ENCODE assay signal across 1 cellular context in the genomic region with DNA sequence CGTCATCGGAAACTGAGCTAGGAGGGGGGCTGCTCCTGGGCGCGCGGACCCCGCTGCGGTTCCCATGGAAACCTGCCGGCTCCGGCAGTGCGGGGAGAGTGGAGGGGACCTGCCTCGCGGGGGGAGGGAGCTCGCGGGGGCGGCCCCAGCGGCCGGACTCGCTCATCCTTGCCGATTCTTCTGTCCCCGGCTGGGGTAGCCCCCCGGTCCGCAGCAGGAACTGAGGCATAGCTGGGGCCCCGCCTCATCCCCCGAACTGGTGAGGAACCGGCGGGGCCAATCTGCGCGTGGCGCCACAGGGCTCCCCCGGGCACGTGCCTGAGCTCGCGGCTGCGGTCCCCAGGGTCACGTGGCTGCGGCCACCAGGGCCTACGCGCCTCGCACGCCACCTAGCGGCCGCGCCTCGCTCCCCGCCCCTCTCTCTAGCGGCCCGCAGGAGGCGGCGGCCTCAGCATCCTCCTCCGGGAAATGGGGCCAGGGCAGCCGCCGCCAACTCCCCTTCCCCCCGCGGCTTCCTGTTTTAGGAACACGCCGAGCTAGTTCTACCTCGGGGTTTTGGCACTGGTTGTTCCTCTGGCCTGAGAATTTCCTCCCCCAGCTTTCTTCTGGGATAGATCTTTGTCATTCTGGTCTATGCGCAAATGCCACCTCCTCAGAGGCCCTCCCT.
A peak's percentile ranks its signal among the peaks of the same experiment; 100 is the strongest.
TF ChIP-seq lines count a peak whose summit lies in the region.

No MANE protein-coding gene starts in this region.

TF ChIP-seq in HepG2, 621 proteins besides CTCF, POLR2A, EP300 and RAD21 (continued from another document and continues in another):
- TF ChIP-seq, protein P1, sequence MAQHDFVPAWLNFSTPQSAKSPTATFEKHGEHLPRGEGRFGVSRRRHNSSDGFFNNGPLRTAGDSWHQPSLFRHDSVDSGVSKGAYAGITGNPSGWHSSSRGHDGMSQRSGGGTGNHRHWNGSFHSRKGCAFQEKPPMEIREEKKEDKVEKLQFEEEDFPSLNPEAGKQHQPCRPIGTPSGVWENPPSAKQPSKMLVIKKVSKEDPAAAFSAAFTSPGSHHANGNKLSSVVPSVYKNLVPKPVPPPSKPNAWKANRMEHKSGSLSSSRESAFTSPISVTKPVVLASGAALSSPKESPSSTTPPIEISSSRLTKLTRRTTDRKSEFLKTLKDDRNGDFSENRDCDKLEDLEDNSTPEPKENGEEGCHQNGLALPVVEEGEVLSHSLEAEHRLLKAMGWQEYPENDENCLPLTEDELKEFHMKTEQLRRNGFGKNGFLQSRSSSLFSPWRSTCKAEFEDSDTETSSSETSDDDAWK (CRISPR knock-in tag; IDR thresholded peaks at IDR 0.05), result no peak
- TF ChIP-seq ATF1 (CRISPR knock-in tag; IDR thresholded peaks at IDR 0.05) (no peak), ZBTB1 (CRISPR knock-in tag; IDR thresholded peaks at IDR 0.05; ENCODE audit: borderline replicate concordance) (no peak), CREM (IDR thresholded peaks at IDR 0.05) (no peak), CREM (CRISPR knock-in tag; IDR thresholded peaks at IDR 0.05) (no peak), FOXC1 (CRISPR knock-in tag; IDR thresholded peaks at IDR 0.05; ENCODE audit: borderline replicate concordance) (peak; percentile 71; the same call in 1 of the 2 replicates), SNAPC2 (CRISPR knock-in tag; IDR thresholded peaks at IDR 0.05) (0 out of 2 replicates have a peak, but pooled peaks have one; percentile 83), ZNF30 (CRISPR knock-in tag; IDR thresholded peaks at IDR 0.05) (no peak), ZNF550 (CRISPR knock-in tag; IDR thresholded peaks at IDR 0.05; ENCODE audit: borderline replicate concordance) (0 out of 2 replicates have a peak, but pooled peaks have one; percentile 19), ZNF562 (CRISPR knock-in tag; IDR thresholded peaks at IDR 0.05; ENCODE audit: borderline replicate concordance) (no peak), RBFOX2 (IDR thresholded peaks at IDR 0.05; ENCODE audit: low read depth, low read length) (peak; percentile 55), AGO2 (optimal IDR thresholded peaks at IDR 0.05; ENCODE audit: low read depth, low read length) (peak; percentile 93), JUND (CRISPR knock-in tag; IDR thresholded peaks at IDR 0.05) (no peak), SYNCRIP (IDR thresholded peaks at IDR 0.05; ENCODE audit: insufficient read depth, low read depth, low read length) (no peak), GATAD2A (CRISPR knock-in tag; IDR thresholded peaks at IDR 0.05) (peak; percentile 31; the same call in 1 of the 2 replicates), ZNF230 (CRISPR knock-in tag; IDR thresholded peaks at IDR 0.05) (no peak), NCOA1 (CRISPR knock-in tag; IDR thresholded peaks at IDR 0.05) (no peak), SETDB1 (CRISPR knock-in tag; IDR thresholded peaks at IDR 0.05; ENCODE audit: borderline replicate concordance) (no peak), CAMTA2 (CRISPR knock-in tag; IDR thresholded peaks at IDR 0.05; ENCODE audit: borderline replicate concordance) (peak; percentile 73; the same call in 1 of the 2 replicates), U2AF1 (optimal IDR thresholded peaks at IDR 0.05; ENCODE audit: low read depth, low read length) (no peak), ZKSCAN1 (IDR thresholded peaks at IDR 0.05; ENCODE audit: low read length) (no peak), KLF15 (CRISPR knock-in tag; IDR thresholded peaks at IDR 0.05; ENCODE audit: borderline replicate concordance) (peak; percentile 73; the same call in 1 of the 2 replicates), MAZ (IDR thresholded peaks at IDR 0.05; ENCODE audit: borderline replicate concordance, low read depth, low read length) (0 out of 2 replicates have a peak, but pooled peaks have one; percentile 26), MAZ (CRISPR knock-in tag; IDR thresholded peaks at IDR 0.05; ENCODE audit: low read depth) (peak; percentile 90; the same call in 1 of the 2 replicates), REL (CRISPR knock-in tag; conservative IDR thresholded peaks at IDR 0.05) (no peak), POLR2AphosphoS2 (IDR thresholded peaks at IDR 0.05; ENCODE audit: low read depth, low read length) (no peak), ZFP36L1 (CRISPR knock-in tag; IDR thresholded peaks at IDR 0.05) (0 out of 2 replicates have a peak, but pooled peaks have one; percentile 26), ZZZ3 (CRISPR knock-in tag; IDR thresholded peaks at IDR 0.05; ENCODE audit: borderline replicate concordance) (no peak), ZNF235 (CRISPR knock-in tag; IDR thresholded peaks at IDR 0.05; ENCODE audit: borderline replicate concordance) (peak; percentile 70; the same call in 1 of the 2 replicates), TCF7L2 (IDR thresholded peaks at IDR 0.05; ENCODE audit: low read depth, low read length) (no peak), NFYC (CRISPR knock-in tag; IDR thresholded peaks at IDR 0.05) (peak; percentile 32; the same call in 1 of the 2 replicates), GATAD1 (CRISPR knock-in tag; IDR thresholded peaks at IDR 0.05) (peak; percentile 50; the same call in 1 of the 2 replicates), HNF4A (CRISPR knock-in tag; IDR thresholded peaks at IDR 0.05) (no peak), ZNF512 (CRISPR knock-in tag; IDR thresholded peaks at IDR 0.05) (no peak), ISX (CRISPR knock-in tag; conservative IDR thresholded peaks at IDR 0.05) (0 out of 2 replicates have a peak, but pooled peaks have one; percentile 42), KLF16 (CRISPR knock-in tag; IDR thresholded peaks at IDR 0.05) (peak; percentile 74 to 87; a peak in 2 of 4 replicates), ZNF501 (CRISPR knock-in tag; IDR thresholded peaks at IDR 0.05) (peak; percentile 61; the same call in 1 of the 2 replicates), ZNF24 (IDR thresholded peaks at IDR 0.05) (no peak)
- TF ChIP-seq, protein P2, sequence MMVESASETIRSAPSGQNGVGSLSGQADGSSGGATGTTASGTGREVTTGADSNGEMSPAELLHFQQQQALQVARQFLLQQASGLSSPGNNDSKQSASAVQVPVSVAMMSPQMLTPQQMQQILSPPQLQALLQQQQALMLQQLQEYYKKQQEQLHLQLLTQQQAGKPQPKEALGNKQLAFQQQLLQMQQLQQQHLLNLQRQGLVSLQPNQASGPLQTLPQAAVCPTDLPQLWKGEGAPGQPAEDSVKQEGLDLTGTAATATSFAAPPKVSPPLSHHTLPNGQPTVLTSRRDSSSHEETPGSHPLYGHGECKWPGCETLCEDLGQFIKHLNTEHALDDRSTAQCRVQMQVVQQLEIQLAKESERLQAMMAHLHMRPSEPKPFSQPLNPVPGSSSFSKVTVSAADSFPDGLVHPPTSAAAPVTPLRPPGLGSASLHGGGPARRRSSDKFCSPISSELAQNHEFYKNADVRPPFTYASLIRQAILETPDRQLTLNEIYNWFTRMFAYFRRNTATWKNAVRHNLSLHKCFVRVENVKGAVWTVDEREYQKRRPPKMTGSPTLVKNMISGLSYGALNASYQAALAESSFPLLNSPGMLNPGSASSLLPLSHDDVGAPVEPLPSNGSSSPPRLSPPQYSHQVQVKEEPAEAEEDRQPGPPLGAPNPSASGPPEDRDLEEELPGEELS (CRISPR knock-in tag; IDR thresholded peaks at IDR 0.05), result peak; percentile 61; the same call in 1 of the 2 replicates
- TF ChIP-seq, protein P3, sequence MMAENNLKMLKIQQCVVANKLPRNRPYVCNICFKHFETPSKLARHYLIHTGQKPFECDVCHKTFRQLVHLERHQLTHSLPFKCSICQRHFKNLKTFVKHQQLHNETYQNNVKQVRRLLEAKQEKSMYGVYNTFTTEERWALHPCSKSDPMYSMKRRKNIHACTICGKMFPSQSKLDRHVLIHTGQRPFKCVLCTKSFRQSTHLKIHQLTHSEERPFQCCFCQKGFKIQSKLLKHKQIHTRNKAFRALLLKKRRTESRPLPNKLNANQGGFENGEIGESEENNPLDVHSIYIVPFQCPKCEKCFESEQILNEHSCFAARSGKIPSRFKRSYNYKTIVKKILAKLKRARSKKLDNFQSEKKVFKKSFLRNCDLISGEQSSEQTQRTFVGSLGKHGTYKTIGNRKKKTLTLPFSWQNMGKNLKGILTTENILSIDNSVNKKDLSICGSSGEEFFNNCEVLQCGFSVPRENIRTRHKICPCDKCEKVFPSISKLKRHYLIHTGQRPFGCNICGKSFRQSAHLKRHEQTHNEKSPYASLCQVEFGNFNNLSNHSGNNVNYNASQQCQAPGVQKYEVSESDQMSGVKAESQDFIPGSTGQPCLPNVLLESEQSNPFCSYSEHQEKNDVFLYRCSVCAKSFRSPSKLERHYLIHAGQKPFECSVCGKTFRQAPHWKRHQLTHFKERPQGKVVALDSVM (CRISPR knock-in tag; IDR thresholded peaks at IDR 0.05), result peak; percentile 61
- TF ChIP-seq, protein P4, sequence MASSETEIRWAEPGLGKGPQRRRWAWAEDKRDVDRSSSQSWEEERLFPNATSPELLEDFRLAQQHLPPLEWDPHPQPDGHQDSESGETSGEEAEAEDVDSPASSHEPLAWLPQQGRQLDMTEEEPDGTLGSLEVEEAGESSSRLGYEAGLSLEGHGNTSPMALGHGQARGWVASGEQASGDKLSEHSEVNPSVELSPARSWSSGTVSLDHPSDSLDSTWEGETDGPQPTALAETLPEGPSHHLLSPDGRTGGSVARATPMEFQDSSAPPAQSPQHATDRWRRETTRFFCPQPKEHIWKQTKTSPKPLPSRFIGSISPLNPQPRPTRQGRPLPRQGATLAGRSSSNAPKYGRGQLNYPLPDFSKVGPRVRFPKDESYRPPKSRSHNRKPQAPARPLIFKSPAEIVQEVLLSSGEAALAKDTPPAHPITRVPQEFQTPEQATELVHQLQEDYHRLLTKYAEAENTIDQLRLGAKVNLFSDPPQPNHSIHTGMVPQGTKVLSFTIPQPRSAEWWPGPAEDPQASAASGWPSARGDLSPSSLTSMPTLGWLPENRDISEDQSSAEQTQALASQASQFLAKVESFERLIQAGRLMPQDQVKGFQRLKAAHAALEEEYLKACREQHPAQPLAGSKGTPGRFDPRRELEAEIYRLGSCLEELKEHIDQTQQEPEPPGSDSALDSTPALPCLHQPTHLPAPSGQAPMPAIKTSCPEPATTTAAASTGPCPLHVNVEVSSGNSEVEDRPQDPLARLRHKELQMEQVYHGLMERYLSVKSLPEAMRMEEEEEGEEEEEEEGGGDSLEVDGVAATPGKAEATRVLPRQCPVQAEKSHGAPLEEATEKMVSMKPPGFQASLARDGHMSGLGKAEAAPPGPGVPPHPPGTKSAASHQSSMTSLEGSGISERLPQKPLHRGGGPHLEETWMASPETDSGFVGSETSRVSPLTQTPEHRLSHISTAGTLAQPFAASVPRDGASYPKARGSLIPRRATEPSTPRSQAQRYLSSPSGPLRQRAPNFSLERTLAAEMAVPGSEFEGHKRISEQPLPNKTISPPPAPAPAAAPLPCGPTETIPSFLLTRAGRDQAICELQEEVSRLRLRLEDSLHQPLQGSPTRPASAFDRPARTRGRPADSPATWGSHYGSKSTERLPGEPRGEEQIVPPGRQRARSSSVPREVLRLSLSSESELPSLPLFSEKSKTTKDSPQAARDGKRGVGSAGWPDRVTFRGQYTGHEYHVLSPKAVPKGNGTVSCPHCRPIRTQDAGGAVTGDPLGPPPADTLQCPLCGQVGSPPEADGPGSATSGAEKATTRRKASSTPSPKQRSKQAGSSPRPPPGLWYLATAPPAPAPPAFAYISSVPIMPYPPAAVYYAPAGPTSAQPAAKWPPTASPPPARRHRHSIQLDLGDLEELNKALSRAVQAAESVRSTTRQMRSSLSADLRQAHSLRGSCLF (CRISPR knock-in tag; IDR thresholded peaks at IDR 0.05; ENCODE audit: borderline replicate concordance), result peak; percentile 59; the same call in 1 of the 2 replicates
- TF ChIP-seq, protein P5, sequence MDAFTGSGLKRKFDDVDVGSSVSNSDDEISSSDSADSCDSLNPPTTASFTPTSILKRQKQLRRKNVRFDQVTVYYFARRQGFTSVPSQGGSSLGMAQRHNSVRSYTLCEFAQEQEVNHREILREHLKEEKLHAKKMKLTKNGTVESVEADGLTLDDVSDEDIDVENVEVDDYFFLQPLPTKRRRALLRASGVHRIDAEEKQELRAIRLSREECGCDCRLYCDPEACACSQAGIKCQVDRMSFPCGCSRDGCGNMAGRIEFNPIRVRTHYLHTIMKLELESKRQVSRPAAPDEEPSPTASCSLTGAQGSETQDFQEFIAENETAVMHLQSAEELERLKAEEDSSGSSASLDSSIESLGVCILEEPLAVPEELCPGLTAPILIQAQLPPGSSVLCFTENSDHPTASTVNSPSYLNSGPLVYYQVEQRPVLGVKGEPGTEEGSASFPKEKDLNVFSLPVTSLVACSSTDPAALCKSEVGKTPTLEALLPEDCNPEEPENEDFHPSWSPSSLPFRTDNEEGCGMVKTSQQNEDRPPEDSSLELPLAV (CRISPR knock-in tag; conservative IDR thresholded peaks at IDR 0.05; ENCODE audit: low read depth), result no peak
- TF ChIP-seq, protein P6, sequence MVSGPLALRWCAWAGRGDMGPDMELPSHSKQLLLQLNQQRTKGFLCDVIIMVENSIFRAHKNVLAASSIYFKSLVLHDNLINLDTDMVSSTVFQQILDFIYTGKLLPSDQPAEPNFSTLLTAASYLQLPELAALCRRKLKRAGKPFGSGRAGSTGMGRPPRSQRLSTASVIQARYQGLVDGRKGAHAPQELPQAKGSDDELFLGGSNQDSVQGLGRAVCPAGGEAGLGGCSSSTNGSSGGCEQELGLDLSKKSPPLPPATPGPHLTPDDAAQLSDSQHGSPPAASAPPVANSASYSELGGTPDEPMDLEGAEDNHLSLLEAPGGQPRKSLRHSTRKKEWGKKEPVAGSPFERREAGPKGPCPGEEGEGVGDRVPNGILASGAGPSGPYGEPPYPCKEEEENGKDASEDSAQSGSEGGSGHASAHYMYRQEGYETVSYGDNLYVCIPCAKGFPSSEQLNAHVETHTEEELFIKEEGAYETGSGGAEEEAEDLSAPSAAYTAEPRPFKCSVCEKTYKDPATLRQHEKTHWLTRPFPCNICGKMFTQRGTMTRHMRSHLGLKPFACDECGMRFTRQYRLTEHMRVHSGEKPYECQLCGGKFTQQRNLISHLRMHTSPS (CRISPR knock-in tag; IDR thresholded peaks at IDR 0.05; ENCODE audit: low read depth), result 0 out of 2 replicates have a peak, but pooled peaks have one; percentile 22
